Comparison of ENCODE assay signal across 8 cellular contexts in the genomic region with DNA sequence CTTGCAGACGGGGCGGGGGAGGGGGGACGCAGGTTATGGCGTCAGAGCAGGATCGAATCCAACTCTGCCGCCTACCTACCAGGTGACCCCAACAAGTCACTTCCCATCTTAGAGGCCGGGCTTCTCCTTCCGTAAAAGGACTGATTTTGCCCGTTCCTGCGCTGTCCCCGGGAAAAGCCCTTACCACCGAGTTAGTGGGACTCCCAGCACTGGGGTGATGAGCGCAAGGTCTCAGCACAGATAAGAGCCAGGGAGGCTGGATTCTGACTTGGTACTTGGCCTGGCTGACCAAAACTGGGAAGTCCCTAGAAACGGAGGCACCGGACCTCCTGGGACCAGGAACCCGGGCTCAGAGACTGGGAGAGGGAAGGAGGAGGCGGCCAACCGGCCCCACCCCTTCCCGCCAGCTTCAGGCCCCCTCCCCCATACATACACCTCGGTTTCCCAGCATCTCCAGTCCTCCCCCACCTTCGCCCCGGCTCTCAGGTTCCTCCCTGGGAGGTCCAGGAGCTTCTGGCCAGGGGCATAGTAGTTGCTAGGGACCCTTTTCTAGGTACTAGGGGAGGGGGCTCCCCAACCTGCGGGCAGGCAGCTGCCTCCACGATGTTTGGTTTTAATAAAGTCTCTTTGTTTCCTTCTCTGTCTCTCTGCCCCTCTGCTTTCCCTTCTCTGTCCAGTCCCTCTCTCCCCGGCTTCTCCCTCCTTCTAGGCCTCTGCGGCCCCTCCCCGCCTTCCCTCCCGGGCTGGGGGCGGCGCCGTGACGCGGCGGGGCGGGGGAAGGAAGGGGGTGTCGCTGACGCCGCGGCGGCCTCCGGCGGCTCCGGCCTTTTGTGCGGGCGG.
A peak's percentile ranks its signal among the peaks of the same experiment; 100 is the strongest.
DNase-seq lines count a peak whose midpoint lies in the region; TF ChIP-seq lines count a peak whose summit lies in the region.

Gene GRAMD1A (plus strand): TSS at position 826 of the 840 bp plus-strand sequence. CDS start 156 bp downstream, outside the sequence.

- H3F3A ChIP-seq in OCI-LY1 (ENCODE audit: insufficient read depth, low read length) = no peaks in the 10 kb centered on the region

- H3K27me3 ChIP-seq in OCI-LY1 (ENCODE audit: insufficient read depth, low read length) (no peaks in the 10 kb centered on the region), mucosa of stomach (ENCODE audit: control insufficient read depth, insufficient read depth, low read length) (peaks cover 6% of the 10 kb centered on the region)

- H3K9ac ChIP-seq in OCI-LY1 (ENCODE audit: low read length) (peak within 1 kb of the TSS; percentile 91), mucosa of stomach (ENCODE audit: low read length) (peak within 1 kb of the TSS; percentile 91)

- peaks cover 28% of the 10 kb centered on the region for H3K79me2 ChIP-seq in OCI-LY1 (ENCODE audit: insufficient read depth, low read length)

- DNase-seq in AG20443 (ENCODE audit: low spot score) (peak; percentile 98), HS-5 (ENCODE audit: low read depth) (peak; percentile 48), erythroblast (lab: John Stamatoyannopoulos, UW) (peak; percentile 74 to 81)
- DNase-seq in activated T-cell treated with anti-CD3 and anti-CD28 coated beads, Interleukin-2, amount 50 U/mL, for 1 hour = peak; percentile 82
- DNase-seq in stimulated activated CD8-positive, alpha-beta memory T cell treated with anti-CD3 and anti-CD28 coated beads, Interleukin-7, amount 100 ng/mL, for 24 hours (ENCODE audit: low read depth) = peak; percentile 54

- H3K36me3 ChIP-seq in OCI-LY1 (ENCODE audit: insufficient read depth, low read length) = peaks cover 24% of the 10 kb centered on the region; the same call in 1 of the 2 replicates
- H3K36me3 ChIP-seq in mucosa of stomach (ENCODE audit: control insufficient read depth, insufficient read depth, low read length) = no peaks in the 10 kb centered on the region

- H3K4me3 ChIP-seq in OCI-LY1 (ENCODE audit: low read depth, low read length, poor library complexity, severe bottlenecking) (peak within 1 kb of the TSS; percentile 86), mucosa of stomach (ENCODE audit: low read length) (peak within 1 kb of the TSS; percentile 68)

- no peaks in the 10 kb centered on the region for H3K9me2 ChIP-seq in OCI-LY1 (ENCODE audit: low read depth, low read length)

- peak within 1 kb of the TSS; percentile 84 for H3K27ac ChIP-seq in OCI-LY1 (ENCODE audit: low read depth, low read length, poor library complexity, severe bottlenecking)

- H2AFZ ChIP-seq in OCI-LY1 (ENCODE audit: low read length) = no peak within 1 kb of the TSS

- TF ChIP-seq CTCF in OCI-LY1 (IDR thresholded peaks at IDR 0.05; ENCODE audit: low read length) = no peak

- H3K9me3 ChIP-seq in OCI-LY1 (ENCODE audit: low read length) (no peaks in the 10 kb centered on the region), mucosa of stomach (ENCODE audit: control insufficient read depth, low read length) (no peaks in the 10 kb centered on the region)

- H4K20me1 ChIP-seq in OCI-LY1 (ENCODE audit: insufficient read depth, low read length) = no peaks in the 10 kb centered on the region

- H3K4me1 ChIP-seq in OCI-LY1 (ENCODE audit: insufficient read depth, low read length, severe bottlenecking) = peaks cover 53% of the 10 kb centered on the region
- peaks cover 62% of the 10 kb centered on the region for H3K4me1 ChIP-seq in mucosa of stomach (ENCODE audit: control insufficient read depth, insufficient read depth, low read length)

- peak within 1 kb of the TSS; percentile 93 for H3K4me2 ChIP-seq in OCI-LY1 (ENCODE audit: low read length)

- TF ChIP-seq POLR2A in GM19193 (IDR thresholded peaks at IDR 0.05; ENCODE audit: extremely low read depth, insufficient read depth, insufficient read length) (peak; percentile 72), erythroblast (IDR thresholded peaks at IDR 0.05; ENCODE audit: low read length) (peak; percentile 29)

Comparison
In these comparisons a context has a peak if more than half of its experiments do, and no peak if none do; other contexts are left out.
1. Peak in every context shown above with its lines: DNase-seq, H3K4me3 ChIP-seq and H3K27ac ChIP-seq.
2. DNase-seq: peak in every context shown above with its lines; median percentile 98 in AG20443; 82 in activated T-cell treated with anti-CD3 and anti-CD28 coated beads, Interleukin-2, amount 50 U/mL, for 1 hour; 78 in erythroblast; 54 in stimulated activated CD8-positive, alpha-beta memory T cell treated with anti-CD3 and anti-CD28 coated beads, Interleukin-7, amount 100 ng/mL, for 24 hours; 48 in HS-5.